In the genomic region with DNA sequence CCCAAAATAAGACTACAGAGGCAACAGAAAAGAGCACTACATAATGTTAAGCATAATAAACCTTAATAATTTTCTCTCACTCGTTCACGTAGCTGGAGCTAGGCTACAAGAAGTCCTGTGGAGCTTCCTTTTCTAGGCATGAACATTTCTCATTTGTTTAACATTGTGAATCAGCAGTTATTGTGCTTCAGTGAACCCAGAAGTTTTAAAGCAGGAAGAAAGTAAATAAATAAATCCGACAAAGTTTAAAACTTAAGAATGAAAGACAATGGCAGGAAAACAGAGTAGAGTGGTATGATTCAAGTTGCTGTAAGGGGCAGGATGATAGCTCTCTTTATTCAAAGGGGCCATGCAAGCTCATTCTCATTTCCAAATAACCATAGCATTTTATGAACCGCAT, we compare ENCODE assay signal across 20 cellular contexts.
"Had no signal": no experiment of that assay in that cellular context is flagged by ENCODE, and none has a peak within 500 bp of the region (broad histone marks: within the 10 kb centered on the region; RNA-seq: fewer than 3 reads in every experiment).

No MANE protein-coding gene starts in this region.

- H3K27me3 ChIP-seq: ascending aorta, colonic mucosa, transverse colon, vagina had no signal

- H3K9me3 ChIP-seq: ascending aorta, colonic mucosa, transverse colon, vagina had no signal

- H3K4me1 ChIP-seq: ascending aorta, colonic mucosa had no signal

- DNase-seq: activated CD4-positive, alpha-beta memory T cell treated with anti-CD3 and anti-CD28 coated beads, Interleukin-2, amount 10 ng/mL, durations not matched to agents 7 days and 5 days; activated CD4-positive, alpha-beta T cell treated with anti-CD3 and anti-CD28 coated beads for 36 hours; activated naive CD4-positive, alpha-beta T cell treated with anti-CD3 and anti-CD28 coated beads, Interleukin-2, amount 10 ng/mL, durations not matched to agents 7 days and 5 days; activated T-cell treated with anti-CD3 and anti-CD28 coated beads, Interleukin-2, amount 50 U/mL, for 24 hours; caudate nucleus; colonic mucosa; foreskin melanocyte; head of caudate nucleus; immature natural killer cell; nucleus accumbens; posterior cingulate gyrus; right cardiac atrium; small intestine; stimulated activated CD4-positive, alpha-beta T cell treated with anti-CD3 and anti-CD28 coated beads, Interleukin-4, amount 100 ng/mL, for 24 hours; stimulated activated naive CD4-positive, alpha-beta T cell; transverse colon had no signal

- H3K36me3 ChIP-seq: ascending aorta, colonic mucosa, transverse colon, vagina had no signal

- FAIRE-seq: small intestine had no signal

- ATAC-seq: activated CD4-positive, alpha-beta T cell treated with anti-CD3 and anti-CD28 coated beads for 36 hours; left lobe of liver; natural killer cell treated with Interleukin-12 subunit alpha and Interleukin-12 subunit beta and Interleukin-15 and Interleukin-18, amount 100 ng/mL, for 72 hours; right cardiac atrium had no signal

- H3K27ac ChIP-seq: ascending aorta, colonic mucosa, vagina had no signal

- H3K4me3 ChIP-seq: ascending aorta, colonic mucosa, transverse colon, vagina had no signal
